11 cellular contexts compared by ENCODE assay signal in the genomic region with DNA sequence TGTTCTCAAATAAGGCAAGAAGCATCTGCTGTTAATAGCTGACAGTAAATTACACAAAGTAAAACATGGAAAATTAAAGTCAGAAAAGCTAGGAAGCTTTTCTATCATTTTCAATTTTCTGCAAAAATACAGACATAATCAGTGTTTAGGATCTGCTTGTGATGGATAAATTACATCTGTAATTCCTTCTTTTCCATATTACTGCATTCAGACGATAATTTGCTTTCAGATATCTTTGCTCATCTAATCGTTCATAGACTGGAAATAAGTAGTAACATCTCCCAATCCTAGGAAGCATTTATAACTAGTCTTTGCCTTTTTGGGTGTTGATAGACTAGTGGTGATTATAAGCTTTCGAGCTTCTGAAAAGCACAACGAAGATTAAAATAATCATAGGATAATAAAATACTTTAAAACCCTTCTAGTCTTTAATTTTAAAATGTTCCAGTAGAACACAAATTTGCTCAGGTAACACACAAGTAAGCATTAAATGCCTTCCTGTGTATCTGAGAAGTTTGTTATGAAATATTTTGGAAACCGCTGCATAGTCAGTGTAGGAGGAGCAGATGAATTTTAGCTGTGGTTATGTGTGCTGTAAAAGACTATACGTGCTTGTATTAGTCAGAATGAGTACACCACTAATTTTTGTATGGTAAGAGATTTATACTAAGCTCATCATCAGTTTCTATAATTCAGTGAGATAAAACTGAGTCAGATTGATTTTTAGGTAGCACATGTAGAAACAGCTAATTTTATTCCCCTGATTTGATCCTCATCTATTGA. TPM values are rescaled to one million over a fixed set of nuclear protein-coding genes. Genes with fewer than 3 reads are reported as not detected.
DNase-seq lines count a peak whose midpoint lies in the region; ATAC-seq, FAIRE-seq and TF ChIP-seq lines count a peak whose summit lies in the region.
"Had no signal": no experiment of that assay in that cellular context is flagged by ENCODE, and none has a peak within 500 bp of the region (broad histone marks: within the 10 kb centered on the region; RNA-seq: fewer than 3 reads in every experiment).

No MANE protein-coding gene starts in this region.

- no peaks in the 10 kb centered on the region for H3K27me3 Mint-ChIP-seq in activated T-helper 2 cell treated with anti-CD3 and anti-CD28 coated beads, Interferon-gamma antibody, Interleukin-2, Interleukin-4, amounts not matched to agents 10 μg/mL and 5 μg/mL and 100 μg/mL, durations not matched to agents 14 hours and 24 hours and 36 hours (ENCODE audit: low read depth)
- H3K27me3 Mint-ChIP-seq: stimulated activated memory B cell treated with anti-CD40 and anti-IgM and Interleukin-4, amounts not matched to agents 10 μg/mL and 1 μg/mL and 100 μg/mL, for 72 hours had no signal

- no peak for TF ChIP-seq POLR2A in heart left ventricle (IDR thresholded peaks at IDR 0.05)

- intact Hi-C loops in heart left ventricle (cut with DNase I) (loop anchor here in 2 of 10 donors (5.0 to 10.0 kb wide), 2 partner anchors 42 to 125 kb away; partner anchors contain the start of gene MBNL1 (in 1 of the 2)), right cardiac atrium (cut with DNase I) (loop anchor here in 1 of 4 donors (10.0 kb wide), 1 partner anchor 125 kb away; no protein-coding TSS in a partner anchor)
- intact Hi-C loops in activated T-helper 2 cell treated with anti-CD3 and anti-CD28 coated beads, Interferon-gamma antibody, Interleukin-2, Interleukin-4, amounts not matched to agents 10 μg/mL and 5 μg/mL and 100 μg/mL, durations not matched to agents 14 hours and 24 hours and 36 hours (cut with micrococcal nuclease), result no loop called here

- H3K36me3 Mint-ChIP-seq in activated T-helper 2 cell treated with anti-CD3 and anti-CD28 coated beads, Interferon-gamma antibody, Interleukin-2, Interleukin-4, amounts not matched to agents 10 μg/mL and 5 μg/mL and 100 μg/mL, durations not matched to agents 14 hours and 24 hours and 36 hours (ENCODE audit: low read depth), result peaks cover 48% of the 10 kb centered on the region

- TF ChIP-seq CTCF in heart left ventricle (IDR thresholded peaks at IDR 0.05), result no peak

- no peaks in the 10 kb centered on the region for H3K27me3 ChIP-seq in heart left ventricle
- no peaks in the 10 kb centered on the region for H3K27me3 ChIP-seq in right cardiac atrium (ENCODE audit: control insufficient read depth, insufficient read depth)

- no peak overlapping the region for H3K4me3 Mint-ChIP-seq in activated T-helper 2 cell treated with anti-CD3 and anti-CD28 coated beads, Interferon-gamma antibody, Interleukin-2, Interleukin-4, amounts not matched to agents 10 μg/mL and 5 μg/mL and 100 μg/mL, durations not matched to agents 14 hours and 24 hours and 36 hours (ENCODE audit: low read depth)
- H3K4me3 Mint-ChIP-seq: stimulated activated memory B cell treated with anti-CD40 and anti-IgM and Interleukin-4, amounts not matched to agents 10 μg/mL and 1 μg/mL and 100 μg/mL, for 72 hours had no signal

- H3K9me3 Mint-ChIP-seq in activated T-helper 2 cell treated with anti-CD3 and anti-CD28 coated beads, Interferon-gamma antibody, Interleukin-2, Interleukin-4, amounts not matched to agents 10 μg/mL and 5 μg/mL and 100 μg/mL, durations not matched to agents 14 hours and 24 hours and 36 hours, result no peaks in the 10 kb centered on the region
- H3K9me3 Mint-ChIP-seq: stimulated activated memory B cell treated with anti-CD40 and anti-IgM and Interleukin-4, amounts not matched to agents 10 μg/mL and 1 μg/mL and 100 μg/mL, for 72 hours had no signal

- H3K27ac Mint-ChIP-seq in activated T-helper 2 cell treated with anti-CD3 and anti-CD28 coated beads, Interferon-gamma antibody, Interleukin-2, Interleukin-4, amounts not matched to agents 10 μg/mL and 5 μg/mL and 100 μg/mL, durations not matched to agents 14 hours and 24 hours and 36 hours, result peak overlapping the region; percentile 62

- no peak for DNase-seq in heart left ventricle
- DNase-seq in right cardiac atrium, result no peak
- DNase-seq in activated T-helper 2 cell treated with anti-CD3 and anti-CD28 coated beads, Interferon-gamma antibody, Interleukin-2, Interleukin-4, amounts not matched to agents 10 μg/mL and 5 μg/mL and 100 μg/mL, durations not matched to agents 14 hours and 24 hours and 36 hours (ENCODE audit: low spot score), result no peak
- DNase-seq in NCI-H2081 treated with DMSO at 0.1 percent for 48 hours (lab: John Stamatoyannopoulos, UW), result no peak
- DNase-seq in GM19238 (ENCODE audit: insufficient read length, low spot score), result no peak

- H3K36me3 ChIP-seq in heart left ventricle (peaks cover 0 to 18% (median 0%) of the 10 kb centered on the region in 9 donors), urinary bladder (ENCODE audit: insufficient read depth) (no peaks in the 10 kb centered on the region)

- 43 to 62% (median 50%) methylated on average over 6 of the region's 6 CpGs for WGBS in heart left ventricle, 4 donors
- 48% methylated on average over 6 of the region's 6 CpGs for WGBS in right cardiac atrium
- 33% methylated on average over 6 of the region's 6 CpGs for WGBS in urinary bladder

- H3K27ac ChIP-seq in heart left ventricle (peak overlapping the region in 11 of 12 donors; percentile 16 to 84 (median 33)), right cardiac atrium (ENCODE audit: low read length) (no peak overlapping the region), urinary bladder (ENCODE audit: low read depth) (peak overlapping the region; percentile 73)

- peak in 1 of 4 donors; percentile 25 for ATAC-seq in heart left ventricle
- ATAC-seq in right cardiac atrium, result no peak
- ATAC-seq in HG03520 (IDR thresholded peaks at IDR 0.05; ENCODE audit: unreplicated experiment), result no peak
- ATAC-seq: HepG2; stimulated activated memory B cell treated with anti-CD40 and anti-IgM and Interleukin-4, amounts not matched to agents 10 μg/mL and 1 μg/mL and 100 μg/mL, for 72 hours had no signal

- H3K4me3 ChIP-seq in heart left ventricle (no peak overlapping the region), right cardiac atrium (ENCODE audit: low read length) (no peak overlapping the region), urinary bladder (ENCODE audit: low read depth, low read length) (no peak overlapping the region)

- H3K4me1 ChIP-seq in heart left ventricle (peaks cover 6 to 85% (median 53%) of the 10 kb centered on the region in 12 donors), right cardiac atrium (ENCODE audit: control insufficient read depth, insufficient read depth, low read length) (peaks cover 12% of the 10 kb centered on the region), urinary bladder (ENCODE audit: insufficient read depth) (no peaks in the 10 kb centered on the region)

- FAIRE-seq in islet of Langerhans (lab: Jason Lieb, UNC), result peak; percentile 95
- FAIRE-seq: colon, HepG2 had no signal

- H3K9me3 ChIP-seq in heart left ventricle (no peaks in the 10 kb centered on the region), right cardiac atrium (ENCODE audit: control insufficient read depth, low read length) (no peaks in the 10 kb centered on the region)

- H3K4me1 Mint-ChIP-seq in activated T-helper 2 cell treated with anti-CD3 and anti-CD28 coated beads, Interferon-gamma antibody, Interleukin-2, Interleukin-4, amounts not matched to agents 10 μg/mL and 5 μg/mL and 100 μg/mL, durations not matched to agents 14 hours and 24 hours and 36 hours (ENCODE audit: low read depth), result peaks cover 49% of the 10 kb centered on the region

RNA-seq across cellular contexts. Expression of gene MBNL1, which starts 41.0 kb away (rescaled TPM):
- total RNA-seq in heart left ventricle, result 100 to 1,000 TPM; 156 to 416 (median 193) TPM
- 10 to 100 TPM; 46.8 to 64.7 TPM for polyA plus RNA-seq in heart left ventricle
- total RNA-seq in right cardiac atrium, result 100 to 1,000 TPM; 142 to 160 (median 154) TPM
- 52.7 TPM for polyA plus RNA-seq in right cardiac atrium
- 230 and 244 TPM in 2 replicates for total RNA-seq in activated T-helper 2 cell treated with anti-CD3 and anti-CD28 coated beads, Interferon-gamma antibody, Interleukin-2, Interleukin-4, amounts not matched to agents 10 μg/mL and 5 μg/mL and 100 μg/mL, durations not matched to agents 14 hours and 24 hours and 36 hours
- total RNA-seq in urinary bladder, result 300 TPM
- polyA plus RNA-seq in urinary bladder, result 113 TPM
